In the genomic region with DNA sequence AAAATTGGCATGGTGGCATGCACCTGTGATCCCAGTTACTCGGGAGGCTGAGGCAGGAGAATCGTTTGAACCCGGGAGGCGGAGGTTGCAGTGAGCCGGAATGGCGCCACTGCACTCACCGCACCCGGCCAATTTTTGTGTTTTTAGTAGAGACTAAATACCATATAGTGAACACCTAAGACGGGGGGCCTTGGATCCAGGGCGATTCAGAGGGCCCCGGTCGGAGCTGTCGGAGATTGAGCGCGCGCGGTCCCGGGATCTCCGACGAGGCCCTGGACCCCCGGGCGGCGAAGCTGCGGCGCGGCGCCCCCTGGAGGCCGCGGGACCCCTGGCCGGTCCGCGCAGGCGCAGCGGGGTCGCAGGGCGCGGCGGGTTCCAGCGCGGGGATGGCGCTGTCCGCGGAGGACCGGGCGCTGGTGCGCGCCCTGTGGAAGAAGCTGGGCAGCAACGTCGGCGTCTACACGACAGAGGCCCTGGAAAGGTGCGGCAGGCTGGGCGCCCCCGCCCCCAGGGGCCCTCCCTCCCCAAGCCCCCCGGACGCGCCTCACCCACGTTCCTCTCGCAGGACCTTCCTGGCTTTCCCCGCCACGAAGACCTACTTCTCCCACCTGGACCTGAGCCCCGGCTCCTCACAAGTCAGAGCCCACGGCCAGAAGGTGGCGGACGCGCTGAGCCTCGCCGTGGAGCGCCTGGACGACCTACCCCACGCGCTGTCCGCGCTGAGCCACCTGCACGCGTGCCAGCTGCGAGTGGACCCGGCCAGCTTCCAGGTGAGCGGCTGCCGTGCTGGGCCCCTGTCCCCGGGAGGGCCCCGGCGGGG, we compare ENCODE assay signal across 9 cellular contexts. TPM values are rescaled to one million over a fixed set of nuclear protein-coding genes. Genes with fewer than 3 reads are reported as not detected.
DNase-seq lines count a peak whose midpoint lies in the region; ATAC-seq lines count a peak whose summit lies in the region.
"Had no signal": no experiment of that assay in that cellular context is flagged by ENCODE, and none has a peak within 500 bp of the region (broad histone marks: within the 10 kb centered on the region; RNA-seq: fewer than 3 reads in every experiment).

A gene (plus strand): TSS at position 359 of the 820 bp plus-strand sequence. CDS start 28 bp downstream, at position 387.

- H3K27ac ChIP-seq in CD8-positive, alpha-beta memory T cell (ENCODE audit: low read depth, low read length): no peak within 1 kb of the TSS
- H3K27ac ChIP-seq: neutrophil had no signal

- no peak within 1 kb of the TSS for H3K27ac Mint-ChIP-seq in CD8-positive, alpha-beta memory T cell

- DNase-seq in CD8-positive, alpha-beta memory T cell: peak in 4 of 5 donors; percentile 27 to 51 (median 38)
- peak; percentile 88 for DNase-seq in HuH-7.5 (ENCODE audit: low spot score)
- DNase-seq in activated T-cell treated with anti-CD3 and anti-CD28 coated beads, Interleukin-2, amount 50 U/mL, for 1 hour: peak; percentile 56
- DNase-seq in glomerular visceral epithelial cell (ENCODE audit: extremely low spot score): peak; percentile 13
- peak; percentile 54 for DNase-seq in retina
- DNase-seq in NOMO-1 (lab: John Stamatoyannopoulos, UW; ENCODE audit: unreplicated experiment in 2 of 2): no peak

- H3K36me3 ChIP-seq in CD8-positive, alpha-beta memory T cell (ENCODE audit: insufficient read depth, low read length): no peaks in the 10 kb centered on the region

- H3K36me3 Mint-ChIP-seq in CD8-positive, alpha-beta memory T cell: peaks cover 0 to 3% (median 0%) of the 10 kb centered on the region in 3 donors

- ATAC-seq in GM19455 (IDR thresholded peaks at IDR 0.05; ENCODE audit: unreplicated experiment) (no peak), GM18517 (IDR thresholded peaks at IDR 0.05; ENCODE audit: unreplicated experiment) (no peak)

- H3K4me3 Mint-ChIP-seq in CD8-positive, alpha-beta memory T cell: peak within 1 kb of the TSS; percentile 39 to 87 (median 56)

- POLR2A ChIA-PET in CD8-positive, alpha-beta memory T cell (lab: Charles Lee): interaction anchor here (0.5 to 0.6 kb wide), 2 partner anchors 40 to 73 kb away, joined by 3 to 4 read pairs; no protein-coding TSS in a partner anchor

- H3K9me3 ChIP-seq in CD8-positive, alpha-beta memory T cell (ENCODE audit: low read length): no peaks in the 10 kb centered on the region
- H3K9me3 ChIP-seq: neutrophil had no signal

- H3K4me3 ChIP-seq in CD8-positive, alpha-beta memory T cell (ENCODE audit: low read length): peak within 1 kb of the TSS; percentile 45

- H3K27me3 Mint-ChIP-seq in CD8-positive, alpha-beta memory T cell: peaks cover 21 to 30% of the 10 kb centered on the region in 2 donors

- peaks cover 0 to 18% (median 4%) of the 10 kb centered on the region in 3 donors for H3K4me1 Mint-ChIP-seq in CD8-positive, alpha-beta memory T cell

- peaks cover 26% of the 10 kb centered on the region for H3K27me3 ChIP-seq in CD8-positive, alpha-beta memory T cell (ENCODE audit: insufficient read depth, low read length, poor library complexity, severe bottlenecking)

- no peaks in the 10 kb centered on the region for H3K9me3 Mint-ChIP-seq in CD8-positive, alpha-beta memory T cell

- H3K4me1 ChIP-seq in CD8-positive, alpha-beta memory T cell (ENCODE audit: insufficient read depth, low read length): peaks cover 9% of the 10 kb centered on the region

- CTCF ChIA-PET in CD8-positive, alpha-beta memory T cell (lab: Charles Lee): interaction anchor here (0.7 to 3.5 kb wide), 5 partner anchors 9 to 115 kb away, joined by 3 to 21 read pairs (median 16); no protein-coding TSS in a partner anchor

RNA-seq across cellular contexts. Expression of the gene that starts here (rescaled TPM):
- total RNA-seq in CD8-positive, alpha-beta memory T cell: not detected
- 0.72 TPM for polyA plus RNA-seq in CD8-positive, alpha-beta memory T cell

Comparison
In these comparisons a context has a peak if more than half of its experiments do, and no peak if none do; other contexts are left out.
1. Peak in DNase-seq and H3K4me3 ChIP-seq in CD8-positive, alpha-beta memory T cell; RNA of the gene not detected or under 1 TPM.
2. DNase-seq: peak in HuH-7.5 (single experiment), activated T-cell treated with anti-CD3 and anti-CD28 coated beads, Interleukin-2, amount 50 U/mL, for 1 hour (single experiment), glomerular visceral epithelial cell (single experiment) and retina (single experiment); none in NOMO-1 (0 of 2).